1 cellular context compared by ENCODE assay signal in the genomic region with DNA sequence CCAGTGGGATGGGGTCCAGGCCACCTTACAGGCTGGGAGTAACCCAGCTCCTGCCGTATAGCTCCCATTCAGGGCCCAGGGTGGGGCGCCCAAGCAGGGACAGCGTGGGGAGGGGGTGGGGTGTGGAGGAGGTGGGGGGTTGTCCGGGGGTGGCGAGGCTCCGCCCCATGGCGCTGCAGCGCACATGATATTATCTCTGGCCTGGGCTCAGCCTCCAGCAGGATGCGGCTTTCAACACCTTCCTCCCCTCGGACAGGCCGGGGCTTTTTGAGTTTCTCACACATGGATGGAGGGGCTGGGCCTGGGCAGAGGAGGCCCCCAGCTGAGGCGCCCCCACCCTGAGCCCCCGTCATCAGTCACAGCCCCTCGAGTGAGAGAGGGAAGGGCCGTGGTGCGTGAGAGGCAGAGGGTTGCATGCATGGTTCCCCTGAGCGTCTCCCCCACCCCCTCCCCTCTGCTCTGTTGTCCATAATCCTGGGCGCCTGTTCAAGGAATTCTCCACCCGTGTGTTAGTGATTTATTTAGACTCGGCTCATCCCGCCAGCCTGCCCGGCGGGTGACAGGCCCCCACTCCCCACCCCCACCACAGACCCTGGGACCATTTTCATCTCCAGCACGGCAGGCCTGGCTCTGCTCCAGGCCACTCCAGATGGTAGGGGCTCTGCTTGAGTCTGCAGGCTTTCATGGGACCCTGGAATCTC.
TF ChIP-seq lines count a peak whose summit lies in the region.

No MANE protein-coding gene starts in this region.

TF ChIP-seq in WTC11, 78 proteins besides CTCF, POLR2A, EP300 and RAD21 (continued from another document):
- TF ChIP-seq, protein P1, sequence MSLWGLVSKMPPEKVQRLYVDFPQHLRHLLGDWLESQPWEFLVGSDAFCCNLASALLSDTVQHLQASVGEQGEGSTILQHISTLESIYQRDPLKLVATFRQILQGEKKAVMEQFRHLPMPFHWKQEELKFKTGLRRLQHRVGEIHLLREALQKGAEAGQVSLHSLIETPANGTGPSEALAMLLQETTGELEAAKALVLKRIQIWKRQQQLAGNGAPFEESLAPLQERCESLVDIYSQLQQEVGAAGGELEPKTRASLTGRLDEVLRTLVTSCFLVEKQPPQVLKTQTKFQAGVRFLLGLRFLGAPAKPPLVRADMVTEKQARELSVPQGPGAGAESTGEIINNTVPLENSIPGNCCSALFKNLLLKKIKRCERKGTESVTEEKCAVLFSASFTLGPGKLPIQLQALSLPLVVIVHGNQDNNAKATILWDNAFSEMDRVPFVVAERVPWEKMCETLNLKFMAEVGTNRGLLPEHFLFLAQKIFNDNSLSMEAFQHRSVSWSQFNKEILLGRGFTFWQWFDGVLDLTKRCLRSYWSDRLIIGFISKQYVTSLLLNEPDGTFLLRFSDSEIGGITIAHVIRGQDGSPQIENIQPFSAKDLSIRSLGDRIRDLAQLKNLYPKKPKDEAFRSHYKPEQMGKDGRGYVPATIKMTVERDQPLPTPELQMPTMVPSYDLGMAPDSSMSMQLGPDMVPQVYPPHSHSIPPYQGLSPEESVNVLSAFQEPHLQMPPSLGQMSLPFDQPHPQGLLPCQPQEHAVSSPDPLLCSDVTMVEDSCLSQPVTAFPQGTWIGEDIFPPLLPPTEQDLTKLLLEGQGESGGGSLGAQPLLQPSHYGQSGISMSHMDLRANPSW (CRISPR knock-in tag; conservative IDR thresholded peaks at IDR 0.05; ENCODE audit: low read depth), result no peak
- no peak for TF ChIP-seq IRF2 (CRISPR knock-in tag; IDR thresholded peaks at IDR 0.05; ENCODE audit: borderline replicate concordance, low read depth)
- no peak for TF ChIP-seq ATF1 (CRISPR knock-in tag; IDR thresholded peaks at IDR 0.05)
- no peak for TF ChIP-seq SP1 (CRISPR knock-in tag; conservative IDR thresholded peaks at IDR 0.05)
- TF ChIP-seq MYBL2 (CRISPR knock-in tag; IDR thresholded peaks at IDR 0.05), result no peak
- TF ChIP-seq NFATC4 (CRISPR knock-in tag; IDR thresholded peaks at IDR 0.05), result no peak
- TF ChIP-seq GABPB1 (CRISPR knock-in tag; IDR thresholded peaks at IDR 0.05), result no peak
- no peak for TF ChIP-seq RELA (CRISPR knock-in tag; IDR thresholded peaks at IDR 0.05; ENCODE audit: borderline replicate concordance)
- TF ChIP-seq ZNF219 (CRISPR knock-in tag; IDR thresholded peaks at IDR 0.05; ENCODE audit: borderline replicate concordance), result no peak
- TF ChIP-seq, protein P2, sequence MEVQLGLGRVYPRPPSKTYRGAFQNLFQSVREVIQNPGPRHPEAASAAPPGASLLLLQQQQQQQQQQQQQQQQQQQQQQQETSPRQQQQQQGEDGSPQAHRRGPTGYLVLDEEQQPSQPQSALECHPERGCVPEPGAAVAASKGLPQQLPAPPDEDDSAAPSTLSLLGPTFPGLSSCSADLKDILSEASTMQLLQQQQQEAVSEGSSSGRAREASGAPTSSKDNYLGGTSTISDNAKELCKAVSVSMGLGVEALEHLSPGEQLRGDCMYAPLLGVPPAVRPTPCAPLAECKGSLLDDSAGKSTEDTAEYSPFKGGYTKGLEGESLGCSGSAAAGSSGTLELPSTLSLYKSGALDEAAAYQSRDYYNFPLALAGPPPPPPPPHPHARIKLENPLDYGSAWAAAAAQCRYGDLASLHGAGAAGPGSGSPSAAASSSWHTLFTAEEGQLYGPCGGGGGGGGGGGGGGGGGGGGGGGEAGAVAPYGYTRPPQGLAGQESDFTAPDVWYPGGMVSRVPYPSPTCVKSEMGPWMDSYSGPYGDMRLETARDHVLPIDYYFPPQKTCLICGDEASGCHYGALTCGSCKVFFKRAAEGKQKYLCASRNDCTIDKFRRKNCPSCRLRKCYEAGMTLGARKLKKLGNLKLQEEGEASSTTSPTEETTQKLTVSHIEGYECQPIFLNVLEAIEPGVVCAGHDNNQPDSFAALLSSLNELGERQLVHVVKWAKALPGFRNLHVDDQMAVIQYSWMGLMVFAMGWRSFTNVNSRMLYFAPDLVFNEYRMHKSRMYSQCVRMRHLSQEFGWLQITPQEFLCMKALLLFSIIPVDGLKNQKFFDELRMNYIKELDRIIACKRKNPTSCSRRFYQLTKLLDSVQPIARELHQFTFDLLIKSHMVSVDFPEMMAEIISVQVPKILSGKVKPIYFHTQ (CRISPR knock-in tag; IDR thresholded peaks at IDR 0.05), result no peak
- TF ChIP-seq, protein P3, sequence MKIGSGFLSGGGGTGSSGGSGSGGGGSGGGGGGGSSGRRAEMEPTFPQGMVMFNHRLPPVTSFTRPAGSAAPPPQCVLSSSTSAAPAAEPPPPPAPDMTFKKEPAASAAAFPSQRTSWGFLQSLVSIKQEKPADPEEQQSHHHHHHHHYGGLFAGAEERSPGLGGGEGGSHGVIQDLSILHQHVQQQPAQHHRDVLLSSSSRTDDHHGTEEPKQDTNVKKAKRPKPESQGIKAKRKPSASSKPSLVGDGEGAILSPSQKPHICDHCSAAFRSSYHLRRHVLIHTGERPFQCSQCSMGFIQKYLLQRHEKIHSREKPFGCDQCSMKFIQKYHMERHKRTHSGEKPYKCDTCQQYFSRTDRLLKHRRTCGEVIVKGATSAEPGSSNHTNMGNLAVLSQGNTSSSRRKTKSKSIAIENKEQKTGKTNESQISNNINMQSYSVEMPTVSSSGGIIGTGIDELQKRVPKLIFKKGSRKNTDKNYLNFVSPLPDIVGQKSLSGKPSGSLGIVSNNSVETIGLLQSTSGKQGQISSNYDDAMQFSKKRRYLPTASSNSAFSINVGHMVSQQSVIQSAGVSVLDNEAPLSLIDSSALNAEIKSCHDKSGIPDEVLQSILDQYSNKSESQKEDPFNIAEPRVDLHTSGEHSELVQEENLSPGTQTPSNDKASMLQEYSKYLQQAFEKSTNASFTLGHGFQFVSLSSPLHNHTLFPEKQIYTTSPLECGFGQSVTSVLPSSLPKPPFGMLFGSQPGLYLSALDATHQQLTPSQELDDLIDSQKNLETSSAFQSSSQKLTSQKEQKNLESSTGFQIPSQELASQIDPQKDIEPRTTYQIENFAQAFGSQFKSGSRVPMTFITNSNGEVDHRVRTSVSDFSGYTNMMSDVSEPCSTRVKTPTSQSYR (CRISPR knock-in tag; IDR thresholded peaks at IDR 0.05), result no peak
- no peak for TF ChIP-seq ZNF317 (CRISPR knock-in tag; IDR thresholded peaks at IDR 0.05; ENCODE audit: borderline replicate concordance, low read depth)
- TF ChIP-seq, protein P4, sequence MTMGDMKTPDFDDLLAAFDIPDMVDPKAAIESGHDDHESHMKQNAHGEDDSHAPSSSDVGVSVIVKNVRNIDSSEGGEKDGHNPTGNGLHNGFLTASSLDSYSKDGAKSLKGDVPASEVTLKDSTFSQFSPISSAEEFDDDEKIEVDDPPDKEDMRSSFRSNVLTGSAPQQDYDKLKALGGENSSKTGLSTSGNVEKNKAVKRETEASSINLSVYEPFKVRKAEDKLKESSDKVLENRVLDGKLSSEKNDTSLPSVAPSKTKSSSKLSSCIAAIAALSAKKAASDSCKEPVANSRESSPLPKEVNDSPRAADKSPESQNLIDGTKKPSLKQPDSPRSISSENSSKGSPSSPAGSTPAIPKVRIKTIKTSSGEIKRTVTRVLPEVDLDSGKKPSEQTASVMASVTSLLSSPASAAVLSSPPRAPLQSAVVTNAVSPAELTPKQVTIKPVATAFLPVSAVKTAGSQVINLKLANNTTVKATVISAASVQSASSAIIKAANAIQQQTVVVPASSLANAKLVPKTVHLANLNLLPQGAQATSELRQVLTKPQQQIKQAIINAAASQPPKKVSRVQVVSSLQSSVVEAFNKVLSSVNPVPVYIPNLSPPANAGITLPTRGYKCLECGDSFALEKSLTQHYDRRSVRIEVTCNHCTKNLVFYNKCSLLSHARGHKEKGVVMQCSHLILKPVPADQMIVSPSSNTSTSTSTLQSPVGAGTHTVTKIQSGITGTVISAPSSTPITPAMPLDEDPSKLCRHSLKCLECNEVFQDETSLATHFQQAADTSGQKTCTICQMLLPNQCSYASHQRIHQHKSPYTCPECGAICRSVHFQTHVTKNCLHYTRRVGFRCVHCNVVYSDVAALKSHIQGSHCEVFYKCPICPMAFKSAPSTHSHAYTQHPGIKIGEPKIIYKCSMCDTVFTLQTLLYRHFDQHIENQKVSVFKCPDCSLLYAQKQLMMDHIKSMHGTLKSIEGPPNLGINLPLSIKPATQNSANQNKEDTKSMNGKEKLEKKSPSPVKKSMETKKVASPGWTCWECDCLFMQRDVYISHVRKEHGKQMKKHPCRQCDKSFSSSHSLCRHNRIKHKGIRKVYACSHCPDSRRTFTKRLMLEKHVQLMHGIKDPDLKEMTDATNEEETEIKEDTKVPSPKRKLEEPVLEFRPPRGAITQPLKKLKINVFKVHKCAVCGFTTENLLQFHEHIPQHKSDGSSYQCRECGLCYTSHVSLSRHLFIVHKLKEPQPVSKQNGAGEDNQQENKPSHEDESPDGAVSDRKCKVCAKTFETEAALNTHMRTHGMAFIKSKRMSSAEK (CRISPR knock-in tag; IDR thresholded peaks at IDR 0.05; ENCODE audit: borderline replicate concordance), result no peak
- no peak for TF ChIP-seq ZNF121 (CRISPR knock-in tag; IDR thresholded peaks at IDR 0.05)
TF ChIP-seq in WTC11: peak in this region for 0.
